Comparison of ENCODE assay signal across 8 cellular contexts in genomic region chr13:36820222-36820621, GRCh38. TPM values are rescaled to one million over a fixed set of nuclear protein-coding genes. Genes with fewer than 3 reads are reported as not detected.
A peak's percentile ranks its signal among the peaks of the same experiment; 100 is the strongest.
DNase-seq lines count a peak whose midpoint lies in the region; ATAC-seq and TF ChIP-seq lines count a peak whose summit lies in the region.

No MANE protein-coding gene starts in this region.

- H3K36me3 Mint-ChIP-seq in activated naive CD4-positive, alpha-beta T cell treated with anti-CD3 and anti-CD28 coated beads, Interleukin-2, amount 10 ng/mL, durations not matched to agents 7 days and 5 days, result peaks cover 13% of the 10 kb centered on the region
- H3K36me3 Mint-ChIP-seq in type B pancreatic cell, result peaks cover 8% of the 10 kb centered on the region

- H3F3A ChIP-seq in SU-DHL-6 (ENCODE audit: insufficient read depth), result no peaks in the 10 kb centered on the region

- 0 out of 2 replicates have a peak, but pooled peaks cover 6% of the 10 kb centered on the region for H4K20me1 ChIP-seq in SU-DHL-6 (ENCODE audit: low read depth, low read length)

- H3K36me3 ChIP-seq in SU-DHL-6 (ENCODE audit: low read length), result 0 out of 2 replicates have a peak, but pooled peaks cover 4% of the 10 kb centered on the region

- ATAC-seq in HG03025 (IDR thresholded peaks at IDR 0.05; ENCODE audit: low FRiP score, unreplicated experiment), result peak; percentile 57

- H3K4me3 ChIP-seq in SU-DHL-6 (ENCODE audit: insufficient read depth, low read length, poor library complexity, severe bottlenecking), result peak overlapping the region; percentile 72
- H3K4me3 ChIP-seq in iPS-18c (ENCODE audit: insufficient read depth, low read depth, low read length), result peak overlapping the region; percentile 76; the same call in 1 of the 2 replicates

- TF ChIP-seq CTCF in SU-DHL-6 (IDR thresholded peaks at IDR 0.05; ENCODE audit: insufficient read depth, low read length, poor library complexity, severe bottlenecking) (no peak), type B pancreatic cell (conservative IDR thresholded peaks at IDR 0.05) (no peak)

- no peaks in the 10 kb centered on the region for H3K27me3 Mint-ChIP-seq in activated naive CD4-positive, alpha-beta T cell treated with anti-CD3 and anti-CD28 coated beads, Interleukin-2, amount 10 ng/mL, durations not matched to agents 7 days and 5 days
- no peaks in the 10 kb centered on the region for H3K27me3 Mint-ChIP-seq in type B pancreatic cell

- no peak for DNase-seq in activated naive CD4-positive, alpha-beta T cell treated with anti-CD3 and anti-CD28 coated beads, Interleukin-2, amount 10 ng/mL, durations not matched to agents 7 days and 5 days
- no peak for DNase-seq in activated naive CD4-positive, alpha-beta T cell treated with anti-CD3 and anti-CD28 coated beads, Interleukin-2, amount 50 U/mL, for 16 hours
- DNase-seq in type B pancreatic cell (ENCODE audit: extremely low spot score, unreplicated experiment) (no peak), LoVo (ENCODE audit: low spot score) (no peak), GM19238 (ENCODE audit: insufficient read length, low spot score) (no peak)

- H3K4me2 ChIP-seq in SU-DHL-6 (ENCODE audit: low read depth, low read length, poor library complexity, severe bottlenecking), result peak overlapping the region; percentile 95

- no peaks in the 10 kb centered on the region for H3K9me2 ChIP-seq in SU-DHL-6 (replicated peaks; ENCODE audit: insufficient read depth, low read length)

- peak overlapping the region; percentile 92 for H3K9ac ChIP-seq in SU-DHL-6 (ENCODE audit: low read length)

- no peaks in the 10 kb centered on the region for H3K27me3 ChIP-seq in SU-DHL-6 (ENCODE audit: low read length)

- peak overlapping the region; percentile 81 for H2AFZ ChIP-seq in SU-DHL-6 (ENCODE audit: low read depth, low read length, severe bottlenecking)

- CTCF ChIA-PET in activated naive CD4-positive, alpha-beta T cell treated with anti-CD3 and anti-CD28 coated beads, Interleukin-2, amount 10 ng/mL, durations not matched to agents 7 days and 5 days (lab: Charles Lee), result interaction anchor here (1.1 to 1.2 kb wide), 2 partner anchors 28 to 38 kb away, joined by 3 read pairs; no protein-coding TSS in a partner anchor

- H3K4me1 Mint-ChIP-seq in activated naive CD4-positive, alpha-beta T cell treated with anti-CD3 and anti-CD28 coated beads, Interleukin-2, amount 10 ng/mL, durations not matched to agents 7 days and 5 days, result peaks cover 58% of the 10 kb centered on the region
- H3K4me1 Mint-ChIP-seq in type B pancreatic cell (ENCODE audit: unreplicated experiment), result peaks cover 46% of the 10 kb centered on the region

- peaks cover 60% of the 10 kb centered on the region for H3K79me2 ChIP-seq in SU-DHL-6 (ENCODE audit: insufficient read depth, low read length)

- H3K9me3 Mint-ChIP-seq in activated naive CD4-positive, alpha-beta T cell treated with anti-CD3 and anti-CD28 coated beads, Interleukin-2, amount 10 ng/mL, durations not matched to agents 7 days and 5 days, result no peaks in the 10 kb centered on the region
- no peaks in the 10 kb centered on the region for H3K9me3 Mint-ChIP-seq in type B pancreatic cell

- H3K27ac ChIP-seq in SU-DHL-6 (ENCODE audit: low read depth, low read length), result peak overlapping the region; percentile 74

- H3K4me3 Mint-ChIP-seq in activated naive CD4-positive, alpha-beta T cell treated with anti-CD3 and anti-CD28 coated beads, Interleukin-2, amount 10 ng/mL, durations not matched to agents 7 days and 5 days, result peak overlapping the region; percentile 91
- peak overlapping the region; percentile 91 for H3K4me3 Mint-ChIP-seq in type B pancreatic cell

- H3K27ac Mint-ChIP-seq in activated naive CD4-positive, alpha-beta T cell treated with anti-CD3 and anti-CD28 coated beads, Interleukin-2, amount 10 ng/mL, durations not matched to agents 7 days and 5 days, result peak overlapping the region; percentile 94
- peak overlapping the region; percentile 63 for H3K27ac Mint-ChIP-seq in type B pancreatic cell

- H3K9me3 ChIP-seq in SU-DHL-6 (ENCODE audit: insufficient read depth, low read length), result no peaks in the 10 kb centered on the region
- H3K9me3 ChIP-seq in iPS-18c (ENCODE audit: control insufficient read depth, insufficient read depth, low read length), result no peaks in the 10 kb centered on the region

RNA-seq across cellular contexts. Expression of gene RFXAP, which starts 1.2 kb away (rescaled TPM):
- total RNA-seq in type B pancreatic cell (ENCODE audit: low replicate concordance), result 7.8 and 10.5 TPM in 2 replicates
